In genomic region chr11:45771942-45772522, GRCh38 we compare ENCODE assay signal across 8 cellular contexts. TPM values are rescaled to one million over a fixed set of nuclear protein-coding genes. Genes with fewer than 3 reads are reported as not detected.
A peak's percentile ranks its signal among the peaks of the same experiment; 100 is the strongest.
DNase-seq lines count a peak whose midpoint lies in the region; ATAC-seq and TF ChIP-seq lines count a peak whose summit lies in the region.

No MANE protein-coding gene starts in this region.

- TF ChIP-seq POLR2A in adrenal gland (IDR thresholded peaks at IDR 0.05): no peak

- DNase-seq in GM10248 (ENCODE audit: extremely low spot score) (peak; percentile 94), NCI-H1092 treated with DMSO at 0.1 percent for 48 hours (lab: John Stamatoyannopoulos, UW) (peak; percentile 87), T follicular helper cell (ENCODE audit: low read depth) (peak; percentile 70), adrenal gland (peak; percentile 76 to 92 (median 87)), right atrium auricular region (ENCODE audit: low spot score) (peak; percentile 85), psoas muscle (peak; percentile 85 to 93)

- POLR2A ChIA-PET in GM10248 (lab: Yijun Ruan, JAX): interaction anchor here (0.6 kb wide), 1 partner anchor 43 kb away, joined by 5 read pairs; no protein-coding TSS in a partner anchor

- H3K27me3 ChIP-seq in adrenal gland (no peaks in the 10 kb centered on the region), right atrium auricular region (no peaks in the 10 kb centered on the region), psoas muscle (ENCODE audit: insufficient read depth in 3 of 3, low read length in 2 of 3) (no peaks in the 10 kb centered on the region)

- TF ChIP-seq CTCF in GM10248 (IDR thresholded peaks at IDR 0.05; ENCODE audit: control extremely low read depth, extremely low read depth, low read depth, missing control alignments) (peak; percentile 91), adrenal gland (IDR thresholded peaks at IDR 0.05) (peak; percentile 84 to 95 (median 90)), right atrium auricular region (IDR thresholded peaks at IDR 0.05) (peak; percentile 90 to 91), psoas muscle (IDR thresholded peaks at IDR 0.05) (peak; percentile 89)

- intact Hi-C loops in adrenal gland (cut with DNase I): loop anchor here in 1 of 2 donors (2.0 to 5.0 kb wide), 2 partner anchors 115 to 399 kb away; no protein-coding TSS in a partner anchor
- intact Hi-C loops in psoas muscle (cut with DNase I): loop anchor here (1.0 to 10.0 kb wide), 8 partner anchors 105 to 435 kb away; partner anchors contain the start of gene CHST1 (in 1 of the 2)

- WGBS in adrenal gland, 4 donors: 8 to 11% (median 9%) methylated on average over 13 to 21 of the region's 21 CpGs
- 6 to 10% (median 8%) methylated on average over 21 of the region's 21 CpGs for WGBS in psoas muscle, 3 donors
- 10% methylated on average over 21 of the region's 21 CpGs for WGBS in urinary bladder

- H3K9me3 ChIP-seq in adrenal gland (replicated peaks in 1 of 3) (no peaks in the 10 kb centered on the region), right atrium auricular region (no peaks in the 10 kb centered on the region), psoas muscle (no peaks in the 10 kb centered on the region)

- H3K4me1 ChIP-seq in adrenal gland (replicated peaks in 1 of 2) (no peaks in the 10 kb centered on the region), right atrium auricular region (peaks cover 0 to 13% of the 10 kb centered on the region in 2 donors), psoas muscle (peaks cover 5% of the 10 kb centered on the region), urinary bladder (ENCODE audit: insufficient read depth) (no peaks in the 10 kb centered on the region)

- H3K36me3 ChIP-seq in adrenal gland (replicated peaks in 1 of 2) (no peaks in the 10 kb centered on the region), right atrium auricular region (no peaks in the 10 kb centered on the region), psoas muscle (ENCODE audit: insufficient read depth in 1 of 2, low read depth in 1 of 2) (no peaks in the 10 kb centered on the region), urinary bladder (ENCODE audit: insufficient read depth) (no peaks in the 10 kb centered on the region)

- H3K27ac ChIP-seq in adrenal gland: peak overlapping the region in 2 of 5 donors; percentile 10 to 36
- H3K27ac ChIP-seq in right atrium auricular region: peak overlapping the region; percentile 69 to 78
- peak overlapping the region; percentile 83 for H3K27ac ChIP-seq in psoas muscle
- no peak overlapping the region for H3K27ac ChIP-seq in urinary bladder (ENCODE audit: low read depth)

- CTCF ChIA-PET in GM10248 (lab: Yijun Ruan, JAX): interaction anchor here (0.6 to 3.5 kb wide), 77 partner anchors 8 to 1865 kb away, joined by 3 to 43 read pairs (median 4); partner anchors contain the start of genes CHRM4, CRY2, LARGE2 and SLC35C1

- H3K4me3 ChIP-seq in adrenal gland: peak overlapping the region in 2 of 4 donors; percentile 15 to 54
- H3K4me3 ChIP-seq in right atrium auricular region: peak overlapping the region; percentile 49 to 55
- H3K4me3 ChIP-seq in psoas muscle: peak overlapping the region; percentile 80
- peak overlapping the region; percentile 23 for H3K4me3 ChIP-seq in urinary bladder (ENCODE audit: low read depth, low read length)

- ATAC-seq in HG02610 (IDR thresholded peaks at IDR 0.05; ENCODE audit: unreplicated experiment) (peak; percentile 87), psoas muscle (peak; percentile 97 to 98 (median 98))

RNA-seq across cellular contexts. Expression of gene SLC35C1, which starts 32.9 kb away (rescaled TPM):
- total RNA-seq in adrenal gland: 10 to 100 TPM in 6 of 8 donors, 1 to 10 TPM in 2; 8.5 to 17.3 (median 12.4) TPM
- polyA plus RNA-seq in adrenal gland: 1 to 10 TPM; 6.3 to 8.2 (median 7.8) TPM
- 10 to 100 TPM in 1 of 2 donors, 1 to 10 TPM in 1; 5.2 to 11.6 TPM for total RNA-seq in right atrium auricular region
- 1 to 10 TPM; 5.3 to 8.7 (median 6.9) TPM for total RNA-seq in psoas muscle
- polyA plus RNA-seq in psoas muscle: 10 to 100 TPM in 2 of 3 donors, 1 to 10 TPM in 1; 6.7 to 11.8 (median 10.1) TPM
- 6.2 TPM for total RNA-seq in urinary bladder
- polyA plus RNA-seq in urinary bladder: 19.2 TPM
